9 cellular contexts compared by ENCODE assay signal in genomic region chr16:67311607-67312449, GRCh38. TPM values are rescaled to one million over a fixed set of nuclear protein-coding genes. Genes with fewer than 3 reads are reported as not detected.
DNase-seq lines count a peak whose midpoint lies in the region; ATAC-seq, FAIRE-seq and TF ChIP-seq lines count a peak whose summit lies in the region.
"Had no signal": no experiment of that assay in that cellular context is flagged by ENCODE, and none has a peak within 500 bp of the region (broad histone marks: within the 10 kb centered on the region; RNA-seq: fewer than 3 reads in every experiment).

No MANE protein-coding gene starts in this region.

- WGBS in prostate gland = 48% methylated on average over 5 of the region's 5 CpGs

- intact Hi-C loops in prostate gland (cut with DNase I) = no loop called here

- H3K36me3 ChIP-seq in thoracic aorta = no peaks in the 10 kb centered on the region
- H3K36me3 ChIP-seq in prostate gland = no peaks in the 10 kb centered on the region
- H3K36me3 ChIP-seq: pancreas had no signal

- TF ChIP-seq CTCF in GM12864 (IDR thresholded peaks at IDR 0.05; ENCODE audit: low read depth, low read length, missing control alignments) = no peak
- TF ChIP-seq CTCF in HFF-Myc (IDR thresholded peaks at IDR 0.05; ENCODE audit: low read depth, low read length, missing control alignments) = no peak
- no peak for TF ChIP-seq CTCF in astrocyte of the cerebellum (IDR thresholded peaks at IDR 0.05; ENCODE audit: low read depth, low read length, missing control alignments)
- no peak for TF ChIP-seq CTCF in thoracic aorta (IDR thresholded peaks at IDR 0.05)
- no peak for TF ChIP-seq CTCF in prostate gland (IDR thresholded peaks at IDR 0.05)

- H3K4me1 ChIP-seq in thoracic aorta (ENCODE audit: control insufficient read depth in 1 of 2, low read depth in 2 of 2) = peaks cover 0 to 11% of the 10 kb centered on the region in 2 donors
- no peaks in the 10 kb centered on the region for H3K4me1 ChIP-seq in prostate gland (replicated peaks)
- H3K4me1 ChIP-seq: pancreas had no signal

- TF ChIP-seq POLR2A in prostate gland (IDR thresholded peaks at IDR 0.05) = no peak

- H3K27ac ChIP-seq in thoracic aorta (peak overlapping the region in 1 of 2 donors; percentile 4), prostate gland (no peak overlapping the region)
- H3K27ac ChIP-seq: pancreas had no signal

- H3K27me3 ChIP-seq in thoracic aorta (replicated peaks; ENCODE audit: insufficient read depth) (no peaks in the 10 kb centered on the region), prostate gland (replicated peaks; ENCODE audit: insufficient read depth) (no peaks in the 10 kb centered on the region)
- H3K27me3 ChIP-seq: pancreas had no signal

- no peak overlapping the region for H3K4me3 ChIP-seq in GM12864 (ENCODE audit: low read depth, low read length)
- H3K4me3 ChIP-seq in HFF-Myc (replicated peaks; ENCODE audit: low read depth, low read length) = no peak overlapping the region
- no peak overlapping the region for H3K4me3 ChIP-seq in astrocyte of the cerebellum (ENCODE audit: low read depth, low read length)
- no peak overlapping the region for H3K4me3 ChIP-seq in thoracic aorta
- H3K4me3 ChIP-seq in prostate gland = no peak overlapping the region
- H3K4me3 ChIP-seq: pancreas had no signal

- H3K9me3 ChIP-seq in thoracic aorta (no peaks in the 10 kb centered on the region), prostate gland (no peaks in the 10 kb centered on the region)
- H3K9me3 ChIP-seq: pancreas had no signal

- FAIRE-seq in RCC 7860 (lab: Jason Lieb, UNC) = peak; percentile 86
- FAIRE-seq: pancreas had no signal

- peak; percentile 74 for ATAC-seq in thoracic aorta (ENCODE audit: insufficient number of reproducible peaks, low FRiP score, low read depth)

- DNase-seq in GM12864 (ENCODE audit: low read depth) = peak; percentile 60
- DNase-seq in HFF-Myc (ENCODE audit: extremely low read depth, low read depth) = peak; percentile 97
- DNase-seq in RCC 7860 (ENCODE audit: low spot score) = peak; percentile 99
- peak; percentile 98 for DNase-seq in astrocyte of the cerebellum (ENCODE audit: low read depth)
- peak; percentile 93 for DNase-seq in myocyte (ENCODE audit: low read depth)
- DNase-seq in thoracic aorta (ENCODE audit: low spot score) = peak; percentile 31
- DNase-seq in NCI-H82 (lab: John Stamatoyannopoulos, UW) = no peak
- no peak for DNase-seq in prostate gland (ENCODE audit: low spot score)
- DNase-seq: pancreas had no signal

- in situ Hi-C loops in astrocyte of the cerebellum (cut with HindIII; ENCODE audit: low sequenced_read_pairs) = no loop called here

RNA-seq across cellular contexts. Expression of gene KCTD19, which starts 14.7 kb away (rescaled TPM):
- not detected in 2 replicates for total RNA-seq in myocyte
- polyA plus RNA-seq in myocyte (2012) = not detected
- not detected for total RNA-seq in thoracic aorta
- 1 to 10 TPM in 1 of 2 donors, not detected in 1; 7.0 TPM for total RNA-seq in prostate gland

RNA-seq across cellular contexts. Expression of gene LRRC36, which starts 14.8 kb away (rescaled TPM):
- not detected in 2 replicates for total RNA-seq in myocyte
- polyA plus RNA-seq in myocyte (2012) = not detected
- total RNA-seq in thoracic aorta = not detected
- total RNA-seq in prostate gland = 1 to 10 TPM in 1 of 2 donors, not detected in 1; 4.6 TPM

RNA-seq across cellular contexts. Expression of gene PLEKHG4, which starts 32.5 kb away (rescaled TPM):
- total RNA-seq in myocyte = 0.32 and 0.42 TPM in 2 replicates
- 0.06 TPM for polyA plus RNA-seq in myocyte (2012)
- 10 to 100 TPM in 1 of 2 donors, 1 to 10 TPM in 1; 3.1 to 15.6 TPM for total RNA-seq in thoracic aorta
- 10 to 100 TPM in 1 of 2 donors, 1 to 10 TPM in 1; 7.7 to 57.8 TPM for total RNA-seq in prostate gland

Comparison
In these comparisons a context has a peak if more than half of its experiments do, and no peak if none do; other contexts are left out.
1. DNase-seq: peak in GM12864 (single experiment), HFF-Myc (single experiment), RCC 7860 (single experiment), astrocyte of the cerebellum (single experiment), myocyte (single experiment) and thoracic aorta (single experiment); none in NCI-H82 (single experiment) and prostate gland (single experiment).